Comparison of ENCODE assay signal across 34 cellular contexts in genomic region chr19:54399189-54399588, GRCh38. TPM values are rescaled to one million over a fixed set of nuclear protein-coding genes. Genes with fewer than 3 reads are reported as not detected.
"Had no signal": no experiment of that assay in that cellular context is flagged by ENCODE, and none has a peak within 500 bp of the region (broad histone marks: within the 10 kb centered on the region; RNA-seq: fewer than 3 reads in every experiment).

No MANE protein-coding gene starts in this region.

- FAIRE-seq: endothelial cell of umbilical vein, keratinocyte, pancreas had no signal

- H3K4me1 Mint-ChIP-seq: activated CD4-positive, alpha-beta T cell treated with anti-CD3 and anti-CD28 coated beads, Interleukin-2, amount 10 ng/mL, durations not matched to agents 24 days and 14 days; activated naive CD4-positive, alpha-beta T cell treated with anti-CD3 and anti-CD28 coated beads, Interleukin-2, amount 10 ng/mL, durations not matched to agents 7 days and 5 days; activated naive CD8-positive, alpha-beta T cell treated with anti-CD3 and anti-CD28 coated beads, Interleukin-2, amount 10 ng/mL, durations not matched to agents 7 days and 5 days; naive thymus-derived CD4-positive, alpha-beta T cell had no signal

- H3K27ac Mint-ChIP-seq: activated CD4-positive, alpha-beta memory T cell treated with anti-CD3 and anti-CD28 coated beads for 36 hours; activated CD4-positive, alpha-beta T cell treated with anti-CD3 and anti-CD28 coated beads, Interleukin-2, amount 10 ng/mL, durations not matched to agents 24 days and 14 days; activated naive CD4-positive, alpha-beta T cell treated with anti-CD3 and anti-CD28 coated beads, Interleukin-2, amount 10 ng/mL, durations not matched to agents 7 days and 5 days; activated naive CD8-positive, alpha-beta T cell treated with anti-CD3 and anti-CD28 coated beads, Interleukin-2, amount 10 ng/mL, durations not matched to agents 7 days and 5 days; activated T-cell treated with anti-CD3 and anti-CD28 coated beads, Interleukin-2, amount 50 U/mL, for 24 hours; mesothelial cell of epicardium; naive thymus-derived CD4-positive, alpha-beta T cell; T-helper 2 cell treated with Interferon-gamma antibody and Interleukin-4, amounts not matched to agents 5 μg/mL and 100 μg/mL, for 36 hours had no signal

- H3K36me3 ChIP-seq: ascending aorta, brain microvascular endothelial cell, gastroesophageal sphincter, pancreas, prostate gland, thyroid gland, upper lobe of right lung had no signal

- H3K36me3 Mint-ChIP-seq: activated CD4-positive, alpha-beta memory T cell treated with anti-CD3 and anti-CD28 coated beads for 36 hours; activated naive CD4-positive, alpha-beta T cell treated with anti-CD3 and anti-CD28 coated beads, Interleukin-2, amount 10 ng/mL, durations not matched to agents 7 days and 5 days; activated naive CD8-positive, alpha-beta T cell treated with anti-CD3 and anti-CD28 coated beads, Interleukin-2, amount 10 ng/mL, durations not matched to agents 7 days and 5 days; mesothelial cell of epicardium; naive thymus-derived CD4-positive, alpha-beta T cell had no signal

- H3K4me3 Mint-ChIP-seq: activated CD4-positive, alpha-beta memory T cell treated with anti-CD3 and anti-CD28 coated beads for 36 hours; activated CD4-positive, alpha-beta T cell treated with anti-CD3 and anti-CD28 coated beads, Interleukin-2, amount 10 ng/mL, durations not matched to agents 24 days and 14 days; activated naive CD4-positive, alpha-beta T cell treated with anti-CD3 and anti-CD28 coated beads, Interleukin-2, amount 10 ng/mL, durations not matched to agents 7 days and 5 days; activated naive CD8-positive, alpha-beta T cell treated with anti-CD3 and anti-CD28 coated beads, Interleukin-2, amount 10 ng/mL, durations not matched to agents 7 days and 5 days; activated T-cell treated with anti-CD3 and anti-CD28 coated beads, Interleukin-2, amount 50 U/mL, for 24 hours; mesothelial cell of epicardium; naive thymus-derived CD4-positive, alpha-beta T cell; neural crest cell; T-helper 2 cell treated with Interferon-gamma antibody and Interleukin-4, amounts not matched to agents 5 μg/mL and 100 μg/mL, for 36 hours had no signal

- H3K9me3 Mint-ChIP-seq: activated CD4-positive, alpha-beta memory T cell treated with anti-CD3 and anti-CD28 coated beads for 36 hours; activated CD4-positive, alpha-beta T cell treated with anti-CD3 and anti-CD28 coated beads, Interleukin-2, amount 10 ng/mL, durations not matched to agents 24 days and 14 days; activated naive CD4-positive, alpha-beta T cell treated with anti-CD3 and anti-CD28 coated beads, Interleukin-2, amount 10 ng/mL, durations not matched to agents 7 days and 5 days; activated naive CD8-positive, alpha-beta T cell treated with anti-CD3 and anti-CD28 coated beads, Interleukin-2, amount 10 ng/mL, durations not matched to agents 7 days and 5 days; activated T-cell treated with anti-CD3 and anti-CD28 coated beads, Interleukin-2, amount 50 U/mL, for 24 hours; mesothelial cell of epicardium; naive thymus-derived CD4-positive, alpha-beta T cell; neural crest cell; T-helper 2 cell treated with Interferon-gamma antibody and Interleukin-4, amounts not matched to agents 5 μg/mL and 100 μg/mL, for 36 hours had no signal

- H3K27me3 ChIP-seq: ascending aorta, brain microvascular endothelial cell, pancreas, thyroid gland had no signal

- H3K27me3 Mint-ChIP-seq: activated CD4-positive, alpha-beta T cell treated with anti-CD3 and anti-CD28 coated beads, Interleukin-2, amount 10 ng/mL, durations not matched to agents 24 days and 14 days had no signal

- H3K4me3 ChIP-seq: ascending aorta, gastroesophageal sphincter, pancreas, prostate gland, skin epidermis, thyroid gland, upper lobe of right lung had no signal

- DNase-seq: activated CD4-positive, alpha-beta memory T cell treated with anti-CD3 and anti-CD28 coated beads for 36 hours; activated CD4-positive, alpha-beta T cell treated with anti-CD3 and anti-CD28 coated beads, Interleukin-2, amount 10 ng/mL, durations not matched to agents 24 days and 14 days; activated CD4-positive, CD25-positive, alpha-beta regulatory T cell treated with anti-CD3 and anti-CD28 coated beads, Interleukin-2, amount 50 U/mL, for 72 hours; activated CD8-positive, alpha-beta memory T cell treated with anti-CD3 and anti-CD28 coated beads, Interleukin-2, amount 50 U/mL, for 4 hours; activated gamma-delta T cell; activated naive CD4-positive, alpha-beta T cell treated with anti-CD3 and anti-CD28 coated beads, Interleukin-2, amount 10 ng/mL, durations not matched to agents 7 days and 5 days; activated naive CD8-positive, alpha-beta T cell treated with anti-CD3 and anti-CD28 coated beads, Interleukin-2, amount 10 ng/mL, durations not matched to agents 7 days and 5 days; activated T-cell treated with anti-CD3 and anti-CD28 coated beads, Interleukin-2, amount 50 U/mL, for 24 hours; brain microvascular endothelial cell; central memory CD4-positive, alpha-beta T cell; hippocampal formation; left cardiac atrium; naive thymus-derived CD4-positive, alpha-beta T cell; nucleus accumbens; pancreas; retina; stimulated activated CD4-positive, alpha-beta T cell treated with anti-CD3 and anti-CD28 coated beads, Interleukin-12 subunit alpha, Interleukin-12 subunit beta, amount 100 ng/mL, for 4 hours; stimulated activated CD4-positive, alpha-beta T cell treated with anti-CD3 and anti-CD28 coated beads, Interleukin-4, amount 100 ng/mL, for 1 hour; stimulated activated naive CD8-positive, alpha-beta T cell treated with anti-CD3 and anti-CD28 coated beads, Interleukin-15, Interleukin-2, amounts not matched to agents 100 U/mL and 50 U/mL, for 24 hours; T-helper 1 cell; thyroid gland; upper lobe of right lung had no signal

- ATAC-seq: gastroesophageal sphincter; left cardiac atrium; naive thymus-derived CD4-positive, alpha-beta T cell; pancreas; sciatic nerve; stimulated activated naive CD8-positive, alpha-beta T cell treated with anti-CD3 and anti-CD28 coated beads, Interleukin-15, Interleukin-2, amounts not matched to agents 100 U/mL and 50 U/mL, for 24 hours; upper lobe of right lung had no signal

RNA-seq across cellular contexts. Expression of gene TTYH1, which starts 16.1 kb away (rescaled TPM):
- total RNA-seq: activated CD4-positive, alpha-beta memory T cell treated with anti-CD3 and anti-CD28 coated beads for 36 hours; endothelial cell of umbilical vein; fibroblast of lung; fibroblast of villous mesenchyme; upper lobe of right lung had no signal

RNA-seq across cellular contexts. Expression of gene LAIR1, which starts 34.5 kb away (rescaled TPM):
- total RNA-seq: endothelial cell of umbilical vein, fibroblast of lung, neural crest cell had no signal
